In the genomic region with DNA sequence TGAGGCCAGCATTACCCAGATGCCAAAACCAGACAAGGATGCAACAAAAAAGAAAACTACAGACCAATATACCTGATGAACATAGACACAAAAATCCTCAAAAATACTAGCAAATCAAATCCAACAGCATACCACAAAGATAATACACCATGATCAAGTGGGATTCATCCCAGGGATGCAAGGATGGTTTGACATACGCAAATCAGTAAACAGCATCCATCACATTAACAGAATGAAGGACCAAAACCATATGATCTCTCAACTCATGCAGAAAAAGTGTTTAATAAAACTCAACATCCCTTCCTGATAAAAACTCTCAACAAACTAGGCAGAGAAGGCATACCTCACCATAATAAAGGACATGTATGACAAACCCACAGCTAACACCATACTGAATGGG, we compare ENCODE assay signal across 20 cellular contexts.
DNase-seq lines count a peak whose midpoint lies in the region; FAIRE-seq and TF ChIP-seq lines count a peak whose summit lies in the region.
"Had no signal": no experiment of that assay in that cellular context is flagged by ENCODE, and none has a peak within 500 bp of the region (broad histone marks: within the 10 kb centered on the region; RNA-seq: fewer than 3 reads in every experiment).

No MANE protein-coding gene starts in this region.

- DNase-seq in D721Med (ENCODE audit: insufficient read length, low spot score) = no peak
- DNase-seq in HTR-8/SVneo (ENCODE audit: insufficient read length, low spot score) = no peak
- no peak for DNase-seq in urothelium cell line (ENCODE audit: low spot score)
- no peak for DNase-seq in stimulated activated CD8-positive, alpha-beta memory T cell treated with anti-CD3 and anti-CD28 coated beads, Interleukin-4, amount 100 ng/mL, for 48 hours
- DNase-seq in kidney tubule cell (ENCODE audit: low spot score) = no peak
- DNase-seq in stimulated activated CD4-positive, alpha-beta T cell treated with anti-CD3 and anti-CD28 coated beads, Interleukin-2, amount 100 ng/mL, for 48 hours = no peak
- DNase-seq: 8988T; AML-193; Caco-2; Calu3; CD4-positive, alpha-beta T cell; CD8-positive, alpha-beta T cell; DMS 273 treated with DMSO at 0.1 percent for 48 hours; DMS153; DMS53; DMS79; DND-41; EL; GDM1 had no signal

- FAIRE-seq in D721Med (lab: Jason Lieb, UNC) (peak; percentile 6), HTR-8/SVneo (lab: Jason Lieb, UNC) (peak; percentile 76), urothelium cell line (lab: Jason Lieb, UNC) (peak; percentile 83)
- FAIRE-seq: GM19239 had no signal

- no peak for TF ChIP-seq CTCF in D721Med (IDR thresholded peaks at IDR 0.05; ENCODE audit: insufficient read depth, missing control alignments)
